ENCODE assay signal across 21 cellular contexts in genomic region chr12:118119449-118119879, GRCh38. TPM values are rescaled to one million over a fixed set of nuclear protein-coding genes. Genes with fewer than 3 reads are reported as not detected.
DNase-seq lines count a peak whose midpoint lies in the region; ATAC-seq and TF ChIP-seq lines count a peak whose summit lies in the region.
"Had no signal": no experiment of that assay in that cellular context is flagged by ENCODE, and none has a peak within 500 bp of the region (broad histone marks: within the 10 kb centered on the region; RNA-seq: fewer than 3 reads in every experiment).

No MANE protein-coding gene starts in this region.

- H4K91ac ChIP-seq in trophoblast cell (ENCODE audit: low read depth, low read length) = no peak overlapping the region

- no peaks in the 10 kb centered on the region for H3K79me2 ChIP-seq in trophoblast cell (ENCODE audit: control insufficient read depth, insufficient read depth, low read length, poor library complexity)

- no peak overlapping the region for H4K8ac ChIP-seq in trophoblast cell (ENCODE audit: low read depth, low read length)

- no peaks in the 10 kb centered on the region for H3K36me3 ChIP-seq in WERI-Rb-1
- no peaks in the 10 kb centered on the region for H3K36me3 ChIP-seq in iPS-15b (ENCODE audit: control insufficient read depth, insufficient read depth, low read length)
- H3K36me3 ChIP-seq in trophoblast cell (ENCODE audit: control insufficient read depth in 1 of 2, insufficient read depth in 2 of 2, low read length in 2 of 2) = no peaks in the 10 kb centered on the region
- H3K36me3 ChIP-seq: HAP-1 had no signal

- H3K79me1 ChIP-seq in trophoblast cell (ENCODE audit: low read length) = no peaks in the 10 kb centered on the region

- peak overlapping the region; percentile 23 for H2AFZ ChIP-seq in trophoblast cell (ENCODE audit: insufficient read depth, low read length, poor library complexity)

- no peaks in the 10 kb centered on the region for H3K9me3 ChIP-seq in WERI-Rb-1 (ENCODE audit: severe bottlenecking)
- peaks cover 8% of the 10 kb centered on the region for H3K9me3 ChIP-seq in iPS-15b (ENCODE audit: control insufficient read depth, insufficient read depth, low read length)
- H3K9me3 ChIP-seq in trophoblast cell (ENCODE audit: insufficient read depth, low read depth, low read length) = no peaks in the 10 kb centered on the region
- H3K9me3 ChIP-seq: HAP-1 had no signal

- H3K4me1 ChIP-seq in iPS-15b (ENCODE audit: control insufficient read depth, insufficient read depth, low read length) (peaks cover 13% of the 10 kb centered on the region), trophoblast cell (ENCODE audit: control insufficient read depth in 1 of 2, insufficient read depth in 2 of 2, low read length in 2 of 2) (no peaks in the 10 kb centered on the region)

- no peak for DNase-seq in GM10266 (ENCODE audit: extremely low spot score)
- DNase-seq in WERI-Rb-1 = no peak
- no peak for DNase-seq in trophoblast cell
- no peak for DNase-seq in T1000 (lab: John Stamatoyannopoulos, UW)
- DNase-seq in GM03348 (ENCODE audit: low spot score) = no peak
- DNase-seq: AML-193; Calu3; CD4-positive, alpha-beta T cell; DMS79; GDM1; NCI-H1436 treated with DMSO at 0.1 percent for 48 hours; NCI-H2081; NCI-H2227 treated with DMSO at 0.1 percent for 48 hours; NCI-H69; NK-92 treated with Interleukin-12 subunit alpha and Interleukin-12 subunit beta, amount 100 ng/mL, for 24 hours had no signal

- H3K4me3 ChIP-seq in WERI-Rb-1 (ENCODE audit: low read depth, low read length) = no peak overlapping the region
- H3K4me3 ChIP-seq in iPS-15b (ENCODE audit: low read depth, low read length) = peak overlapping the region; percentile 31
- no peak overlapping the region for H3K4me3 ChIP-seq in trophoblast cell (ENCODE audit: low read depth, low read length)
- H3K4me3 ChIP-seq: HAP-1, K562 had no signal

- no peaks in the 10 kb centered on the region for H3K27me3 ChIP-seq in WERI-Rb-1 (ENCODE audit: insufficient read depth, low read depth, severe bottlenecking)
- H3K27me3 ChIP-seq in iPS-15b (ENCODE audit: control insufficient read depth, insufficient read depth, low read length) = no peaks in the 10 kb centered on the region
- no peaks in the 10 kb centered on the region for H3K27me3 ChIP-seq in trophoblast cell (ENCODE audit: insufficient read depth, low read length)

- H3K23ac ChIP-seq in trophoblast cell (ENCODE audit: low read length) = no peak overlapping the region

- no peak overlapping the region for H2BK5ac ChIP-seq in trophoblast cell (ENCODE audit: low read depth, low read length, poor library complexity)

- no peak overlapping the region for H2BK12ac ChIP-seq in trophoblast cell (ENCODE audit: low read length)

- ATAC-seq in GM19467 (IDR thresholded peaks at IDR 0.05; ENCODE audit: unreplicated experiment) = no peak
- no peak for ATAC-seq in HG02588 (IDR thresholded peaks at IDR 0.05; ENCODE audit: unreplicated experiment)
- ATAC-seq: K562 had no signal

- no CpG with 5 or more reads among the region's 10 CpGs for WGBS in trophoblast cell (ENCODE audit: extremely low coverage, insufficient coverage, insufficient read length)

- H3K18ac ChIP-seq in trophoblast cell (ENCODE audit: low read length) = no peak overlapping the region

- H3K27ac ChIP-seq in WERI-Rb-1 (peak overlapping the region; percentile 22; the same call in 1 of the 2 replicates), trophoblast cell (ENCODE audit: low read depth, low read length) (no peak overlapping the region)
- H3K27ac ChIP-seq: RWPE1 had no signal

- H4K12ac ChIP-seq in trophoblast cell (ENCODE audit: low read depth, low read length) = no peak overlapping the region

- TF ChIP-seq CTCF in GM10266 (IDR thresholded peaks at IDR 0.05; ENCODE audit: control insufficient read depth, insufficient read depth, low read depth, missing control alignments) (peak; percentile 19), WERI-Rb-1 (IDR thresholded peaks at IDR 0.05; ENCODE audit: low read depth, low read length) (no peak)

- H3K14ac ChIP-seq in trophoblast cell (ENCODE audit: low read length) = no peak overlapping the region

- H3K4me2 ChIP-seq in trophoblast cell (ENCODE audit: low read length) = no peak overlapping the region

- H2AK5ac ChIP-seq in trophoblast cell (ENCODE audit: low read length) = no peak overlapping the region

- no peak overlapping the region for H3K4ac ChIP-seq in trophoblast cell (ENCODE audit: low read depth, low read length)

- H2BK120ac ChIP-seq in trophoblast cell (ENCODE audit: insufficient read depth, low read length, poor library complexity) = no peak overlapping the region

- H3K9ac ChIP-seq in iPS-15b (ENCODE audit: low read depth, low read length) (peak overlapping the region; percentile 29), trophoblast cell (ENCODE audit: low read length) (no peak overlapping the region)

RNA-seq across cellular contexts. Expression of gene VSIG10, which starts 15.7 kb away (rescaled TPM):
- polyA plus RNA-seq in trophoblast cell (2013) = 8.7 and 9.9 TPM in 2 replicates

RNA-seq across cellular contexts. Expression of gene PEBP1, which starts 16.5 kb away (rescaled TPM):
- 159 and 166 TPM in 2 replicates for polyA plus RNA-seq in trophoblast cell (2013)

RNA-seq across cellular contexts. Expression of gene WSB2, which starts 58.5 kb away (rescaled TPM):
- 52.8 and 53.8 TPM in 2 replicates for polyA plus RNA-seq in trophoblast cell (2013)
